Comparison of ENCODE assay signal across 12 cellular contexts in the genomic region with DNA sequence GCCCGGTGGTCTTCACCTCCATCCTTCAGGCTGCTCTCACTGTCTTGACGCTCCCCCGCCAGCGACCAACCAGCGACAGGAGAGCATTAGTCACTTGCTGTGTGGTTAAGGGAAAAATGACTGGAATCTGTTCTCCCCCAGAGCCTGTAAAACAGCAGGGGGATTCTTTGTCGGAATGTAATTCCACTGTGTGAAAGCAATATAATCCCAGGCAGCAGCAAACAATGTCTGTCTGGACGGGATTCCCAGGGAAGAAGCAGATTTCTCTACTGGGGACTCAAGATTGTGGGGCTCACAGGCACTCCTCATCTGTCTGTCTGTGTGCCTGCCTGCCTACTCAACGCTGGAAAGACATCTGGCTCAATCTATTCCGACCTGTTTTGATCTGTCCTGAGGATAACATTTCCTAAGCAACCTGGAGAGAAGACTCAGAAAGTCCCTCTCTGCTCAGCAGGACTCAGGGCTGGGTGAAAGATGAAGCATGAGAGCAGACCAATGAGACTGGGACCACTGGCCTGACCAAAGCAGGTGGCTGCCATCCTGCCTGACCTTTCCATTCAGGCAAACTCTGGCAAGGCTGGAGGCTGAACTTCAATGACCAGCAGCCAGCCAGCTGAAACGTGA. TPM values are rescaled to one million over a fixed set of nuclear protein-coding genes. Genes with fewer than 3 reads are reported as not detected.
A peak's percentile ranks its signal among the peaks of the same experiment; 100 is the strongest.
DNase-seq lines count a peak whose midpoint lies in the region; ATAC-seq, FAIRE-seq and TF ChIP-seq lines count a peak whose summit lies in the region.
"Had no signal": no experiment of that assay in that cellular context is flagged by ENCODE, and none has a peak within 500 bp of the region (broad histone marks: within the 10 kb centered on the region; RNA-seq: fewer than 3 reads in every experiment).

No MANE protein-coding gene starts in this region.

- H3K4me1 ChIP-seq in mammary epithelial cell (ENCODE audit: insufficient read depth, low read length) (peaks cover 21% of the 10 kb centered on the region), HepG2 (ENCODE audit: insufficient read depth, low read length) (peaks cover 36% of the 10 kb centered on the region)
- H3K4me1 ChIP-seq: BLaER1 had no signal

- no peak for ATAC-seq in HepG2
- no peak for ATAC-seq in HG03175 (IDR thresholded peaks at IDR 0.05; ENCODE audit: unreplicated experiment)
- ATAC-seq in HG03520 (IDR thresholded peaks at IDR 0.05; ENCODE audit: unreplicated experiment), result no peak

- H3K27me3 ChIP-seq in mammary epithelial cell (ENCODE audit: insufficient read depth, low read length) (no peaks in the 10 kb centered on the region), HepG2 (ENCODE audit: control insufficient read depth in 1 of 2, insufficient read depth in 2 of 2, low read length in 2 of 2) (no peaks in the 10 kb centered on the region)
- H3K27me3 ChIP-seq: BLaER1 had no signal

- dilution Hi-C loops in mammary epithelial cell (cut with HindIII; ENCODE audit: low sequenced_read_pairs), result no loop called here

- H3K27ac ChIP-seq in mammary epithelial cell (ENCODE audit: insufficient read depth, low read depth, low read length), result peak overlapping the region; percentile 14
- H3K27ac ChIP-seq in HepG2 (ENCODE audit: extremely low read length, insufficient read depth, low read length), result no peak overlapping the region
- H3K27ac ChIP-seq: BLaER1, HL-60, neutrophil had no signal

- no TSS peak for BruUV-seq in mammary epithelial cell (replicated peaks; lab: Mats Ljungman, UMichigan)
- no TSS peak for BruUV-seq in HepG2 (replicated peaks; lab: Mats Ljungman, UMichigan)

- no peaks in the 10 kb centered on the region for H3K9me3 ChIP-seq in mammary epithelial cell (replicated peaks; ENCODE audit: insufficient read depth, low read length)
- no peaks in the 10 kb centered on the region for H3K9me3 ChIP-seq in HepG2 (ENCODE audit: low read length)
- H3K9me3 ChIP-seq: BLaER1, neutrophil had no signal

- WGBS in mammary epithelial cell (ENCODE audit: low coverage, missing lambda C conversion rate), result 35% methylated on average over 4 of the region's 10 CpGs
- 85% methylated on average over 10 of the region's 10 CpGs for WGBS in HepG2 (ENCODE audit: low lambda C conversion rate)

- DNase-seq in A172 (ENCODE audit: low spot score), result peak; percentile 96
- peak; percentile 73 for DNase-seq in HS-5 (ENCODE audit: low read depth)
- peak; percentile 47 for DNase-seq in mammary epithelial cell
- DNase-seq in HepG2 (ENCODE audit: low spot score), result peak; percentile 29
- DNase-seq in RKO (ENCODE audit: low spot score), result no peak
- DNase-seq in activated T-cell treated with anti-CD3 and anti-CD28 coated beads, Interleukin-2, amount 50 U/mL, for 48 hours, result no peak
- DNase-seq: effector memory CD4-positive, alpha-beta T cell had no signal

- POLR2A ChIA-PET in HepG2 (lab: Yijun Ruan, JAX), result no interaction called here

- intact Hi-C loops in mammary epithelial cell (cut with micrococcal nuclease) (no loop called here), HepG2 (cut with micrococcal nuclease; ENCODE audit: unreplicated experiment) (no loop called here)

- H2AFZ ChIP-seq in mammary epithelial cell (ENCODE audit: low read depth, low read length) (peak overlapping the region; percentile 41), HepG2 (ENCODE audit: low read length) (no peak overlapping the region)

- no peak for TF ChIP-seq RAD21 in HepG2 (CRISPR knock-in tag; IDR thresholded peaks at IDR 0.05)

- no peak for TF ChIP-seq POLR2A in HepG2 (IDR thresholded peaks at IDR 0.05; ENCODE audit: insufficient read depth in 1 of 2, low read depth in 2 of 2, low read length in 2 of 2)

- H3K9ac ChIP-seq in mammary epithelial cell (ENCODE audit: insufficient read depth, low read length) (peak overlapping the region; percentile 25), HepG2 (ENCODE audit: insufficient read depth, low read depth, low read length) (no peak overlapping the region)
- H3K9ac ChIP-seq: BLaER1 had no signal

- TF ChIP-seq EP300 in HepG2 (IDR thresholded peaks at IDR 0.05; ENCODE audit: low read depth in 2 of 2, low read length in 2 of 2) (no peak), HepG2 (CRISPR knock-in tag; IDR thresholded peaks at IDR 0.05; ENCODE audit: borderline replicate concordance) (no peak)

- TF ChIP-seq CTCF in mammary epithelial cell (conservative IDR thresholded peaks at IDR 0.05 in 1 of 2, IDR thresholded peaks at IDR 0.05 in 1 of 2; ENCODE audit: extremely low read depth in 1 of 2, insufficient read depth in 1 of 2, low read depth in 1 of 2, low read length in 2 of 2), result no peak
- no peak for TF ChIP-seq CTCF in HepG2 (CRISPR knock-in tag; IDR thresholded peaks at IDR 0.05)

- H3K79me2 ChIP-seq in mammary epithelial cell (ENCODE audit: insufficient read depth, low read length) (peaks cover 7% of the 10 kb centered on the region), HepG2 (ENCODE audit: insufficient read depth, low read length) (no peaks in the 10 kb centered on the region)

- in situ Hi-C loops in mammary epithelial cell (cut with MboI; ENCODE audit: low sequenced_read_pairs in 2 of 2), result no loop called here
- in situ Hi-C loops in HepG2 (cut with HindIII; ENCODE audit: extremely low pct_ligation_motif_present, low pct_unique_long_range_greater_than_20kb), result loop anchor here (10.0 kb wide), 1 partner anchor 51 kb away; the partner anchor contains the start of gene NUAK1

- H4K20me1 ChIP-seq in mammary epithelial cell (ENCODE audit: insufficient read depth, low read length), result no peaks in the 10 kb centered on the region
- no peaks in the 10 kb centered on the region for H4K20me1 ChIP-seq in HepG2 (ENCODE audit: insufficient read depth, low read length)
- H4K20me1 ChIP-seq: BLaER1 had no signal

- H3K4me3 ChIP-seq in mammary epithelial cell (replicated peaks in 1 of 3; ENCODE audit: insufficient read depth in 1 of 3, low read depth in 2 of 3, low read length in 3 of 3) (no peak overlapping the region), HepG2 (replicated peaks in 1 of 3; ENCODE audit: insufficient read depth in 1 of 3, low read depth in 2 of 3, low read length in 3 of 3) (no peak overlapping the region)
- H3K4me3 ChIP-seq: BLaER1 had no signal

- no peaks in the 10 kb centered on the region for H3K36me3 ChIP-seq in mammary epithelial cell (ENCODE audit: insufficient read depth, low read length)
- H3K36me3 ChIP-seq in HepG2 (replicated peaks in 1 of 2; ENCODE audit: control insufficient read depth in 1 of 2, insufficient read depth in 2 of 2, low read length in 2 of 2), result peaks cover 0 to 1% of the 10 kb centered on the region in 2 experiments; a peak in 1 of 5 replicates
- H3K36me3 ChIP-seq: BLaER1, neutrophil had no signal

- H3K4me2 ChIP-seq in mammary epithelial cell (ENCODE audit: insufficient read depth, low read depth, low read length), result peak overlapping the region; percentile 40
- no peak overlapping the region for H3K4me2 ChIP-seq in HepG2 (ENCODE audit: low read depth, low read length)
- H3K4me2 ChIP-seq: BLaER1 had no signal

- FAIRE-seq in HepG2 (lab: Jason Lieb, UNC), result no peak

- CTCF ChIA-PET in mammary epithelial cell (lab: Charles Lee; ENCODE audit: low non-redundant PET), result no interaction called here
- CTCF ChIA-PET in HepG2 (lab: Yijun Ruan, JAX; ENCODE audit: low intra/inter-chr PET ratio, low total read pairs), result no interaction called here

TF ChIP-seq in HepG2, 621 proteins besides CTCF, POLR2A, EP300 and RAD21:
- no peak for TF ChIP-seq PTBP1 (IDR thresholded peaks at IDR 0.05; ENCODE audit: low read depth, low read length, poor library complexity, severe bottlenecking)
- TF ChIP-seq, protein P1, sequence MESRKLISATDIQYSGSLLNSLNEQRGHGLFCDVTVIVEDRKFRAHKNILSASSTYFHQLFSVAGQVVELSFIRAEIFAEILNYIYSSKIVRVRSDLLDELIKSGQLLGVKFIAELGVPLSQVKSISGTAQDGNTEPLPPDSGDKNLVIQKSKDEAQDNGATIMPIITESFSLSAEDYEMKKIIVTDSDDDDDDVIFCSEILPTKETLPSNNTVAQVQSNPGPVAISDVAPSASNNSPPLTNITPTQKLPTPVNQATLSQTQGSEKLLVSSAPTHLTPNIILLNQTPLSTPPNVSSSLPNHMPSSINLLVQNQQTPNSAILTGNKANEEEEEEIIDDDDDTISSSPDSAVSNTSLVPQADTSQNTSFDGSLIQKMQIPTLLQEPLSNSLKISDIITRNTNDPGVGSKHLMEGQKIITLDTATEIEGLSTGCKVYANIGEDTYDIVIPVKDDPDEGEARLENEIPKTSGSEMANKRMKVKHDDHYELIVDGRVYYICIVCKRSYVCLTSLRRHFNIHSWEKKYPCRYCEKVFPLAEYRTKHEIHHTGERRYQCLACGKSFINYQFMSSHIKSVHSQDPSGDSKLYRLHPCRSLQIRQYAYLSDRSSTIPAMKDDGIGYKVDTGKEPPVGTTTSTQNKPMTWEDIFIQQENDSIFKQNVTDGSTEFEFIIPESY (CRISPR knock-in tag; IDR thresholded peaks at IDR 0.05), result peak; percentile 53
TF ChIP-seq in HepG2: peak in this region for 1.

RNA-seq across cellular contexts. Expression of gene NUAK1, which starts 54.6 kb away (rescaled TPM):
- 35.5 and 36.1 TPM in 2 replicates for total RNA-seq in A172 (2014; rRNA removed; shearing (Covaris generic))
- total RNA-seq in mammary epithelial cell (10 to 100 TPM; 12.5 to 39.8 TPM), HepG2 (2016; rRNA removed; fragmentation: Illumina TruSeq; extraction: Trizol) (1.9 and 2.0 TPM in 2 replicates)
- polyA plus RNA-seq in mammary epithelial cell (7.4 TPM), HepG2 (2011; rRNA removed) (0.74 and 1.7 TPM in 2 replicates)
- 21.2 TPM for polyA minus RNA-seq in mammary epithelial cell
- total RNA-seq in HepG2 (2016; cell fraction: cytosol; rRNA removed; fragmentation: Illumina TruSeq; extraction: Trizol; ENCODE audit: low read depth), result 0.20 and 1.1 TPM in 2 replicates
- 1.7 and 2.1 TPM in 2 replicates for total RNA-seq in HepG2 (2016; cell fraction: insoluble cytoplasmic fraction; rRNA removed; fragmentation: Illumina TruSeq; extraction: Trizol)
- 1.1 and 1.8 TPM in 2 replicates for total RNA-seq in HepG2 (2016; cell fraction: membrane; rRNA removed; fragmentation: Illumina TruSeq; extraction: Trizol)
- 1.8 and 1.9 TPM in 2 replicates for total RNA-seq in HepG2 (2016; cell fraction: nucleus; rRNA removed; fragmentation: Illumina TruSeq; extraction: Trizol)
- 0.79 and 1.2 TPM in 2 replicates for polyA plus RNA-seq in HepG2 (2011; cell fraction: cytosol; rRNA removed)
- 0.69 and 1.3 TPM in 2 replicates for polyA plus RNA-seq in HepG2 (2011; cell fraction: nucleus; rRNA removed)
- polyA plus RNA-seq in HepG2 (2012), result 0.40 and 1.4 TPM in 2 replicates
- 0.08 and 0.11 TPM in 2 replicates for polyA plus RNA-seq in HepG2 (2016; cell fraction: cytosol; fragmentation: Illumina TruSeq; extraction: Trizol; ENCODE audit: low read depth)
- polyA plus RNA-seq in HepG2 (2016; cell fraction: insoluble cytoplasmic fraction; fragmentation: Illumina TruSeq; extraction: Trizol; ENCODE audit: low read depth), result 1.7 TPM in 2 replicates
- polyA plus RNA-seq in HepG2 (2016; cell fraction: membrane; fragmentation: Illumina TruSeq; extraction: Trizol; ENCODE audit: low read depth), result 0.32 and 0.37 TPM in 2 replicates
- 1.9 TPM in 2 replicates for polyA plus RNA-seq in HepG2 (2016; cell fraction: nucleus; fragmentation: Illumina TruSeq; extraction: Trizol; ENCODE audit: insufficient read depth, low read depth)
- polyA minus RNA-seq in HepG2 (2011; rRNA and poly(A)+ RNA removed; ENCODE audit: low replicate concordance), result 2.5 and 4.9 TPM in 2 replicates
- polyA minus RNA-seq in HepG2 (2011; cell fraction: cytosol; rRNA and poly(A)+ RNA removed), result 0.89 and 1.6 TPM in 2 replicates
- 1.6 and 2.3 TPM in 2 replicates for polyA minus RNA-seq in HepG2 (2011; cell fraction: nucleus; rRNA and poly(A)+ RNA removed)

Comparison
In these comparisons a context has a peak if more than half of its experiments do, and no peak if none do; other contexts are left out.
1. DNase-seq: peak in A172 (single experiment), HS-5 (single experiment), mammary epithelial cell (single experiment) and HepG2 (single experiment); none in RKO (single experiment) and activated T-cell treated with anti-CD3 and anti-CD28 coated beads, Interleukin-2, amount 50 U/mL, for 48 hours (0 of 2).